ENCODE assay signal across 21 cellular contexts in genomic region chr13:92761710-92762109, GRCh38.
"Had no signal": no experiment of that assay in that cellular context is flagged by ENCODE, and none has a peak within 500 bp of the region (broad histone marks: within the 10 kb centered on the region; RNA-seq: fewer than 3 reads in every experiment).

No MANE protein-coding gene starts in this region.

- H3K36me3 ChIP-seq: colonic mucosa, esophagus muscularis mucosa, gastroesophageal sphincter, heart left ventricle, left lung, lower lobe of right lung had no signal

- H3K9me3 ChIP-seq: colonic mucosa had no signal

- H3K27ac ChIP-seq: colonic mucosa, esophagus muscularis mucosa, foreskin keratinocyte, gastroesophageal sphincter, heart left ventricle, left lung, lower lobe of right lung had no signal

- H3K27me3 Mint-ChIP-seq: dendritic cell treated with granulocyte-macrophage colony-stimulating factor and Interleukin-4, amounts not matched to agents 40 ng/mL and 50 ng/mL, for 4 days; effector memory CD8-positive, alpha-beta T cell; naive thymus-derived CD4-positive, alpha-beta T cell had no signal

- H3K27ac Mint-ChIP-seq: dendritic cell treated with granulocyte-macrophage colony-stimulating factor and Interleukin-4, amounts not matched to agents 40 ng/mL and 50 ng/mL, for 4 days; effector memory CD8-positive, alpha-beta T cell; naive thymus-derived CD4-positive, alpha-beta T cell had no signal

- FAIRE-seq: endothelial cell of umbilical vein, frontal cortex, islet of Langerhans, keratinocyte had no signal

- H3K4me1 ChIP-seq: colonic mucosa, esophagus muscularis mucosa, foreskin keratinocyte, gastroesophageal sphincter, heart left ventricle, left lung, lower lobe of right lung had no signal

- H3K4me1 Mint-ChIP-seq: naive thymus-derived CD4-positive, alpha-beta T cell had no signal

- DNase-seq: colonic mucosa; cortex of kidney; effector CD8-positive, alpha-beta T cell; effector memory CD8-positive, alpha-beta T cell; foreskin keratinocyte; heart left ventricle; hippocampal formation; left cardiac atrium; left lung; left ventricle myocardium superior; lower lobe of right lung; mesenchymal stem cell; midbrain; naive thymus-derived CD4-positive, alpha-beta T cell had no signal

- ATAC-seq: effector memory CD8-positive, alpha-beta T cell; foreskin keratinocyte; gastroesophageal sphincter; heart left ventricle; left cardiac atrium; left lung; left ventricle myocardium superior; lower lobe of right lung; naive thymus-derived CD4-positive, alpha-beta T cell had no signal

- H3K4me3 Mint-ChIP-seq: dendritic cell treated with granulocyte-macrophage colony-stimulating factor and Interleukin-4, amounts not matched to agents 40 ng/mL and 50 ng/mL, for 4 days; effector memory CD8-positive, alpha-beta T cell; naive thymus-derived CD4-positive, alpha-beta T cell had no signal

- H3K4me3 ChIP-seq: colonic mucosa, esophagus muscularis mucosa, gastroesophageal sphincter, heart left ventricle, left lung, lower lobe of right lung had no signal

- H3K27me3 ChIP-seq: colonic mucosa, esophagus muscularis mucosa, foreskin keratinocyte, gastroesophageal sphincter, heart left ventricle, left lung had no signal
